11 cellular contexts compared by ENCODE assay signal in genomic region chr6:166553563-166554271, GRCh38. TPM values are rescaled to one million over a fixed set of nuclear protein-coding genes. Genes with fewer than 3 reads are reported as not detected.
DNase-seq lines count a peak whose midpoint lies in the region; ATAC-seq and TF ChIP-seq lines count a peak whose summit lies in the region.
"Had no signal": no experiment of that assay in that cellular context is flagged by ENCODE, and none has a peak within 500 bp of the region (broad histone marks: within the 10 kb centered on the region; RNA-seq: fewer than 3 reads in every experiment).

No MANE protein-coding gene starts in this region.

- peaks cover 30% of the 10 kb centered on the region for H3K4me1 Mint-ChIP-seq in endodermal cell
- peaks cover 6% of the 10 kb centered on the region for H3K4me1 Mint-ChIP-seq in stimulated activated effector memory CD8-positive, alpha-beta T cell treated with anti-CD3 and anti-CD28 coated beads, Interleukin-12 subunit alpha, Interleukin-12 subunit beta, amount 100 ng/mL, for 72 hours

- DNase-seq in MG63, result peak; percentile 89
- peak; percentile 83 to 91 for DNase-seq in dermis microvascular lymphatic vessel endothelial cell (ENCODE audit: low read depth in 2 of 2)
- no peak for DNase-seq in right lobe of liver
- no peak for DNase-seq in endodermal cell
- DNase-seq in stimulated activated effector memory CD8-positive, alpha-beta T cell treated with anti-CD3 and anti-CD28 coated beads, Interleukin-12 subunit alpha, Interleukin-12 subunit beta, amount 100 ng/mL, for 72 hours (ENCODE audit: low spot score in 2 of 2), result no peak
- no peak for DNase-seq in NCI-H128 (lab: John Stamatoyannopoulos, UW; ENCODE audit: unreplicated experiment)
- DNase-seq: activated gamma-delta T cell treated with Interleukin-2 at 50 U/mL for 16 hours; NCI-H446; stimulated activated CD4-positive, alpha-beta T cell treated with anti-CD3 and anti-CD28 coated beads, Interleukin-15, amount 100 ng/mL, for 24 hours had no signal

- H3K27ac Mint-ChIP-seq in endodermal cell, result no peak overlapping the region
- no peak overlapping the region for H3K27ac Mint-ChIP-seq in stimulated activated effector memory CD8-positive, alpha-beta T cell treated with anti-CD3 and anti-CD28 coated beads, Interleukin-12 subunit alpha, Interleukin-12 subunit beta, amount 100 ng/mL, for 72 hours

- no peak overlapping the region for H3K4me3 Mint-ChIP-seq in endodermal cell
- H3K4me3 Mint-ChIP-seq in stimulated activated effector memory CD8-positive, alpha-beta T cell treated with anti-CD3 and anti-CD28 coated beads, Interleukin-12 subunit alpha, Interleukin-12 subunit beta, amount 100 ng/mL, for 72 hours, result no peak overlapping the region

- H3K27me3 ChIP-seq in MG63 (no peaks in the 10 kb centered on the region), right lobe of liver (no peaks in the 10 kb centered on the region), endodermal cell (ENCODE audit: control insufficient read depth, insufficient read depth, low read length, poor library complexity, severe bottlenecking) (no peaks in the 10 kb centered on the region)

- H3K27me3 Mint-ChIP-seq in endodermal cell (ENCODE audit: insufficient read depth), result peaks cover 3% of the 10 kb centered on the region

- H3K9me3 ChIP-seq in MG63 (no peaks in the 10 kb centered on the region), right lobe of liver (no peaks in the 10 kb centered on the region), endodermal cell (ENCODE audit: control insufficient read depth, low read length) (peaks cover 3% of the 10 kb centered on the region)

- H3K4me3 ChIP-seq in MG63 (no peak overlapping the region), right lobe of liver (peak overlapping the region in 1 of 3 donors; percentile 28), endodermal cell (ENCODE audit: low read length) (no peak overlapping the region)

- intact Hi-C loops in right lobe of liver (cut with DNase I), result no loop called here

- ATAC-seq in right lobe of liver (peak; percentile 37 to 60 (median 46)), GM19351 (IDR thresholded peaks at IDR 0.05; ENCODE audit: unreplicated experiment) (no peak)
- ATAC-seq in stimulated activated effector memory CD8-positive, alpha-beta T cell treated with anti-CD3 and anti-CD28 coated beads, Interleukin-12 subunit alpha, Interleukin-12 subunit beta, amount 100 ng/mL, for 72 hours, result no peak

- H3K27ac ChIP-seq in right lobe of liver (peak overlapping the region in 2 of 3 donors; percentile 3 to 51), temporal lobe (ENCODE audit: low read depth, low read length) (peak overlapping the region; percentile 4), endodermal cell (ENCODE audit: low read depth, low read length) (no peak overlapping the region)

- peaks cover 0 to 21% (median 10%) of the 10 kb centered on the region in 4 donors for H3K4me1 ChIP-seq in right lobe of liver
- peaks cover 12% of the 10 kb centered on the region for H3K4me1 ChIP-seq in endodermal cell (ENCODE audit: control insufficient read depth, insufficient read depth, low read length)

- TF ChIP-seq POLR2A in right lobe of liver (IDR thresholded peaks at IDR 0.05), result no peak

- H3K36me3 ChIP-seq in MG63 (no peaks in the 10 kb centered on the region), right lobe of liver (no peaks in the 10 kb centered on the region), endodermal cell (ENCODE audit: control insufficient read depth, insufficient read depth, low read length) (no peaks in the 10 kb centered on the region)

- H3K9ac ChIP-seq in endodermal cell (ENCODE audit: extremely low read depth, low read length, poor library complexity, severe bottlenecking), result no peak overlapping the region

- TF ChIP-seq CTCF in right lobe of liver (IDR thresholded peaks at IDR 0.05) (no peak), endodermal cell (conservative IDR thresholded peaks at IDR 0.05) (no peak)

- no peaks in the 10 kb centered on the region for H3K9me3 Mint-ChIP-seq in endodermal cell
- no peaks in the 10 kb centered on the region for H3K9me3 Mint-ChIP-seq in stimulated activated effector memory CD8-positive, alpha-beta T cell treated with anti-CD3 and anti-CD28 coated beads, Interleukin-12 subunit alpha, Interleukin-12 subunit beta, amount 100 ng/mL, for 72 hours

- no peaks in the 10 kb centered on the region for H3K36me3 Mint-ChIP-seq in endodermal cell (ENCODE audit: low read depth)
- H3K36me3 Mint-ChIP-seq in stimulated activated effector memory CD8-positive, alpha-beta T cell treated with anti-CD3 and anti-CD28 coated beads, Interleukin-12 subunit alpha, Interleukin-12 subunit beta, amount 100 ng/mL, for 72 hours, result no peaks in the 10 kb centered on the region

- WGBS in right lobe of liver (ENCODE audit: insufficient coverage, low coverage, low lambda C conversion rate, missing lambda C conversion rate), result 49% methylated on average over 13 of the region's 13 CpGs
- 87% methylated on average over 13 of the region's 13 CpGs for WGBS in endodermal cell (ENCODE audit: insufficient coverage in 1 of 2, insufficient read length in 1 of 2), 2 experiments

RNA-seq across cellular contexts. Expression of gene RAMACL, which starts 32.8 kb away (rescaled TPM):
- total RNA-seq in MG63 (2014; rRNA removed; shearing (Covaris generic); ENCODE audit: low replicate concordance), result 0.13 TPM in 1 of 2 replicates, not detected in the other
- total RNA-seq in dermis microvascular lymphatic vessel endothelial cell, result 1.7 and 3.4 TPM in 2 replicates
- 1 to 10 TPM in 2 of 6 experiments, under 1 TPM in 4; 0.19 to 1.4 (median 0.65) TPM for total RNA-seq in right lobe of liver
- 1.5 TPM for total RNA-seq in temporal lobe
- total RNA-seq in endodermal cell, result 1 to 10 TPM in 1 of 2 donors, under 1 TPM in 1; 0.80 to 2.5 TPM
- 0.11 TPM for polyA plus RNA-seq in endodermal cell (2013, experiment 1 of 2)
- polyA plus RNA-seq in endodermal cell (2013, experiment 2 of 2), result 0.33 TPM

Comparison
In these comparisons a context has a peak if more than half of its experiments do, and no peak if none do; other contexts are left out.
1. DNase-seq: peak in MG63 (single experiment) and dermis microvascular lymphatic vessel endothelial cell (2 of 2); none in right lobe of liver (0 of 3), endodermal cell (single experiment), stimulated activated effector memory CD8-positive, alpha-beta T cell treated with anti-CD3 and anti-CD28 coated beads, Interleukin-12 subunit alpha, Interleukin-12 subunit beta, amount 100 ng/mL, for 72 hours (0 of 2) and NCI-H128 (single experiment).
2. ATAC-seq: peak in right lobe of liver (4 of 4); none in GM19351 (single experiment) and stimulated activated effector memory CD8-positive, alpha-beta T cell treated with anti-CD3 and anti-CD28 coated beads, Interleukin-12 subunit alpha, Interleukin-12 subunit beta, amount 100 ng/mL, for 72 hours (single experiment).